10 cellular contexts compared by ENCODE assay signal in genomic region chr14:49897414-49897813, GRCh38. TPM values are rescaled to one million over a fixed set of nuclear protein-coding genes. Genes with fewer than 3 reads are reported as not detected.
DNase-seq lines count a peak whose midpoint lies in the region; ATAC-seq and TF ChIP-seq lines count a peak whose summit lies in the region.
"Had no signal": no experiment of that assay in that cellular context is flagged by ENCODE, and none has a peak within 500 bp of the region (broad histone marks: within the 10 kb centered on the region; RNA-seq: fewer than 3 reads in every experiment).

No MANE protein-coding gene starts in this region.

- H3K36me3 ChIP-seq in GM23248 (ENCODE audit: low read depth) (peaks cover 34% of the 10 kb centered on the region), smooth muscle cell (ENCODE audit: low read depth) (peaks cover 2% of the 10 kb centered on the region), WERI-Rb-1 (peaks cover 28% of the 10 kb centered on the region), left lung (peaks cover 0 to 29% of the 10 kb centered on the region in 2 donors)

- H3K4me1 ChIP-seq in GM23248 (ENCODE audit: insufficient read depth) (peaks cover 23% of the 10 kb centered on the region), smooth muscle cell (ENCODE audit: low read depth) (peaks cover 25% of the 10 kb centered on the region), left lung (peaks cover 17 to 46% of the 10 kb centered on the region in 2 donors)

- H4K20me1 ChIP-seq in GM23248 (ENCODE audit: insufficient read depth), result peaks cover 12% of the 10 kb centered on the region; the same call in 1 of the 2 replicates
- peaks cover 53% of the 10 kb centered on the region for H4K20me1 ChIP-seq in smooth muscle cell (ENCODE audit: low read depth)

- H3K4me3 Mint-ChIP-seq in T-cell, result peak overlapping the region; percentile 76 to 98 (median 93)

- H3K79me2 ChIP-seq in GM23248 (ENCODE audit: insufficient read depth), result peaks cover 68% of the 10 kb centered on the region
- peaks cover 56% of the 10 kb centered on the region for H3K79me2 ChIP-seq in smooth muscle cell (ENCODE audit: low read depth)

- H3K9me2 ChIP-seq in GM23248 (ENCODE audit: insufficient read depth), result no peaks in the 10 kb centered on the region

- H3K27me3 ChIP-seq in GM23248 (replicated peaks; ENCODE audit: insufficient read depth), result no peaks in the 10 kb centered on the region
- no peaks in the 10 kb centered on the region for H3K27me3 ChIP-seq in smooth muscle cell (ENCODE audit: low read depth)
- H3K27me3 ChIP-seq in WERI-Rb-1 (ENCODE audit: insufficient read depth, low read depth, severe bottlenecking), result no peaks in the 10 kb centered on the region
- H3K27me3 ChIP-seq in left lung, result no peaks in the 10 kb centered on the region
- H3K27me3 ChIP-seq: dorsolateral prefrontal cortex had no signal

- intact Hi-C loops in left lung (cut with DNase I), result no loop called here

- no peak for TF ChIP-seq CTCF in epithelial cell of proximal tubule (conservative IDR thresholded peaks at IDR 0.05; ENCODE audit: low read depth, low read length)
- TF ChIP-seq CTCF in smooth muscle cell (IDR thresholded peaks at IDR 0.05; ENCODE audit: borderline replicate concordance, insufficient read depth, poor library complexity, severe bottlenecking), result no peak
- no peak for TF ChIP-seq CTCF in WERI-Rb-1 (IDR thresholded peaks at IDR 0.05; ENCODE audit: low read depth, low read length)
- TF ChIP-seq CTCF in left lung (IDR thresholded peaks at IDR 0.05), result no peak

- H3K27ac ChIP-seq in GM23248 (0 out of 2 replicates have a peak overlapping the region, but pooled peaks have one; percentile 99), smooth muscle cell (ENCODE audit: low read depth) (peak overlapping the region; percentile 98), WERI-Rb-1 (no peak overlapping the region), left lung (peak overlapping the region in 1 of 2 donors; percentile 28)

- in situ Hi-C loops in GM23248 (cut with MboI), result no loop called here

- DNase-seq in GM23248 (no peak), T-cell (no peak), epithelial cell of proximal tubule (ENCODE audit: low read depth) (no peak), smooth muscle cell (lab: John Stamatoyannopoulos, UW; ENCODE audit: unreplicated experiment) (no peak), WERI-Rb-1 (no peak), left lung (no peak), NCI-H1694 treated with DMSO at 0.1 percent for 48 hours (lab: John Stamatoyannopoulos, UW) (no peak)
- DNase-seq: activated CD4-positive, alpha-beta T cell treated with anti-CD3 and anti-CD28 coated beads for 1 hour; dorsolateral prefrontal cortex; NCI-H446 treated with DMSO at 0.1 percent for 48 hours had no signal

- ATAC-seq in T-cell (replicated peaks in 1 of 4) (no peak), left lung (no peak)

- H3K9ac ChIP-seq in GM23248, result peak overlapping the region; percentile 100
- H3K9ac ChIP-seq in smooth muscle cell (ENCODE audit: low read depth), result peak overlapping the region; percentile 98

- H3K4me3 ChIP-seq in GM23248, result peak overlapping the region; percentile 97
- H3K4me3 ChIP-seq in epithelial cell of proximal tubule (ENCODE audit: low read depth, low read length), result peak overlapping the region; percentile 93
- H3K4me3 ChIP-seq in smooth muscle cell, result peak overlapping the region; percentile 96
- H3K4me3 ChIP-seq in WERI-Rb-1 (ENCODE audit: low read depth, low read length), result no peak overlapping the region
- peak overlapping the region in 1 of 2 donors; percentile 94 for H3K4me3 ChIP-seq in left lung

- H3K27me3 Mint-ChIP-seq in T-cell, result no peaks in the 10 kb centered on the region

- H3K4me2 ChIP-seq in GM23248 (ENCODE audit: unreplicated experiment) (peak overlapping the region; percentile 100), smooth muscle cell (peak overlapping the region; percentile 98)

- H2AFZ ChIP-seq in GM23248 (no peak overlapping the region), smooth muscle cell (ENCODE audit: low read depth) (no peak overlapping the region)

- CTCF ChIA-PET in T-cell (lab: Charles Lee), result interaction anchor here in 1 of 2 donors (0.6 to 0.9 kb wide), 3 partner anchors 21 to 211 kb away, joined by 3 to 7 read pairs (median 4); no protein-coding TSS in a partner anchor

- peaks cover 65% of the 10 kb centered on the region for H3F3A ChIP-seq in GM23248 (ENCODE audit: insufficient read depth)
- H3F3A ChIP-seq in smooth muscle cell (ENCODE audit: low read depth), result peaks cover 19% of the 10 kb centered on the region

- H3K9me3 ChIP-seq in GM23248 (ENCODE audit: low read depth), result no peaks in the 10 kb centered on the region
- H3K9me3 ChIP-seq in smooth muscle cell (replicated peaks; ENCODE audit: low read depth), result no peaks in the 10 kb centered on the region
- H3K9me3 ChIP-seq in WERI-Rb-1 (ENCODE audit: severe bottlenecking), result no peaks in the 10 kb centered on the region
- H3K9me3 ChIP-seq in left lung, result no peaks in the 10 kb centered on the region

- H3K27ac Mint-ChIP-seq in T-cell, result peak overlapping the region; percentile 75 to 87

- no peaks in the 10 kb centered on the region for H3K9me3 Mint-ChIP-seq in T-cell

- peaks cover 36% of the 10 kb centered on the region for H3K36me3 Mint-ChIP-seq in T-cell

- POLR2A ChIA-PET in T-cell (lab: Charles Lee), result interaction anchor here in 1 of 2 donors (0.5 to 0.7 kb wide), 3 partner anchors 34 to 207 kb away, joined by 3 to 4 read pairs (median 3); no protein-coding TSS in a partner anchor

- H3K4me1 Mint-ChIP-seq in T-cell, result peaks cover 46 to 68% (median 48%) of the 10 kb centered on the region in 3 donors

- WGBS in GM23248 (ENCODE audit: low coverage in 1 of 2, low lambda C conversion rate in 2 of 2, missing lambda C conversion rate in 2 of 2), 2 experiments, result 50 to 58% methylated on average over 1 of the region's 1 CpG
- 79% methylated on average over 1 of the region's 1 CpG for WGBS in smooth muscle cell (ENCODE audit: low lambda C conversion rate)

RNA-seq across cellular contexts. Expression of gene ARF6, which starts 4.5 kb away (rescaled TPM):
- total RNA-seq in GM23248 (2014; rRNA removed; shearing (Covaris generic)), result 88.3 and 92.5 TPM in 2 replicates
- polyA plus RNA-seq in GM23248 (2016; fragmentation: Nextera tagmentation; extraction: Ambion mirVana) (120 and 123 TPM in 2 replicates), smooth muscle cell (59.8 and 73.6 TPM in 2 replicates)
- total RNA-seq in T-cell (100 to 1,000 TPM in 1 of 5 donors, 10 to 100 TPM in 4; 72.0 to 111 (median 93.6) TPM), epithelial cell of proximal tubule (121 and 122 TPM in 2 replicates), smooth muscle cell (64.8 and 68.7 TPM in 2 replicates), left lung (10 to 100 TPM; 73.6 to 89.0 TPM)

RNA-seq across cellular contexts. Expression of gene NEMF, which starts 44.8 kb away (rescaled TPM):
- total RNA-seq in GM23248 (2014; rRNA removed; shearing (Covaris generic)), result 31.9 and 56.5 TPM in 2 replicates
- 55.2 and 65.9 TPM in 2 replicates for polyA plus RNA-seq in GM23248 (2016; fragmentation: Nextera tagmentation; extraction: Ambion mirVana)
- total RNA-seq in T-cell, result 100 to 1,000 TPM in 1 of 5 donors, 10 to 100 TPM in 4; 73.0 to 106 (median 88.8) TPM
- total RNA-seq in epithelial cell of proximal tubule, result 36.1 and 41.3 TPM in 2 replicates
- total RNA-seq in smooth muscle cell, result 41.2 and 80.8 TPM in 2 replicates
- 41.2 and 63.8 TPM in 2 replicates for polyA plus RNA-seq in smooth muscle cell
- 10 to 100 TPM; 48.1 to 62.1 TPM for total RNA-seq in left lung
